In genomic region chr22:31575190-31575589, GRCh38 we compare ENCODE assay signal across 23 cellular contexts.
DNase-seq lines count a peak whose midpoint lies in the region; ATAC-seq and TF ChIP-seq lines count a peak whose summit lies in the region.
"Had no signal": no experiment of that assay in that cellular context is flagged by ENCODE, and none has a peak within 500 bp of the region (broad histone marks: within the 10 kb centered on the region; RNA-seq: fewer than 3 reads in every experiment).

No MANE protein-coding gene starts in this region.

- H3K9ac ChIP-seq in adipocyte (ENCODE audit: low read length) (peak overlapping the region; percentile 22), subcutaneous abdominal adipose tissue (ENCODE audit: low read length in 5 of 5) (no peak overlapping the region), neural progenitor cell (no peak overlapping the region)

- no peak overlapping the region for H3K4me2 ChIP-seq in neural progenitor cell

- no peaks in the 10 kb centered on the region for H3K79me2 ChIP-seq in neural progenitor cell (ENCODE audit: low read depth)

- no peaks in the 10 kb centered on the region for H4K20me1 ChIP-seq in neural progenitor cell (ENCODE audit: low read depth)

- H3K36me3 ChIP-seq in adipocyte (ENCODE audit: control insufficient read depth, insufficient read depth, low read length, severe bottlenecking) (no peaks in the 10 kb centered on the region), subcutaneous abdominal adipose tissue (ENCODE audit: control insufficient read depth in 5 of 5, insufficient read depth in 5 of 5, low read length in 5 of 5) (peaks cover 2 to 37% (median 14%) of the 10 kb centered on the region in 5 donors), neural progenitor cell (no peaks in the 10 kb centered on the region)

- intact Hi-C loops in activated CD4-positive, alpha-beta T cell treated with anti-CD3 and anti-CD28 coated beads for 36 hours (cut with DNase I, micrococcal nuclease), result no loop called here

- no peak for DNase-seq in activated CD4-positive, alpha-beta T cell treated with anti-CD3 and anti-CD28 coated beads for 36 hours
- DNase-seq in activated CD4-positive, alpha-beta T cell treated with anti-CD3 and anti-CD28 coated beads for 48 hours, result no peak
- no peak for DNase-seq in adipocyte (ENCODE audit: low read depth)
- peak; percentile 32 for DNase-seq in inferior parietal cortex (ENCODE audit: extremely low spot score)
- DNase-seq in neural progenitor cell (ENCODE audit: low spot score), result no peak
- no peak for DNase-seq in activated CD8-positive, alpha-beta memory T cell treated with anti-CD3 and anti-CD28 coated beads, Interleukin-2, amount 50 U/mL, for 4 hours
- DNase-seq: activated CD4-positive, alpha-beta T cell treated with anti-CD3 and anti-CD28 coated beads, Interleukin-2, amount 10 ng/mL, durations not matched to agents 24 days and 14 days; CD4-positive, CD25-positive, alpha-beta regulatory T cell; central memory CD4-positive, alpha-beta T cell; EL; glutamatergic neuron; GOT3; IMR-90; kidney; naive thymus-derived CD8-positive, alpha-beta T cell; right cardiac atrium; spleen had no signal

- peak overlapping the region; percentile 20 for H3K27ac Mint-ChIP-seq in activated CD4-positive, alpha-beta T cell treated with anti-CD3 and anti-CD28 coated beads for 36 hours
- no peak overlapping the region for H3K27ac Mint-ChIP-seq in neural progenitor cell
- H3K27ac Mint-ChIP-seq: activated naive CD4-positive, alpha-beta T cell treated with anti-CD3 and anti-CD28 coated beads, Interleukin-2, amount 50 U/mL, for 24 hours; CD4-positive, CD25-positive, alpha-beta regulatory T cell had no signal

- no peak for TF ChIP-seq CTCF in neural progenitor cell (IDR thresholded peaks at IDR 0.05)

- POLR2A ChIA-PET in activated CD4-positive, alpha-beta T cell treated with anti-CD3 and anti-CD28 coated beads for 36 hours (lab: Charles Lee), result no interaction called here

- no peaks in the 10 kb centered on the region for H3K27me3 Mint-ChIP-seq in activated CD4-positive, alpha-beta T cell treated with anti-CD3 and anti-CD28 coated beads for 36 hours
- H3K27me3 Mint-ChIP-seq in neural progenitor cell (ENCODE audit: insufficient read depth, low read depth), result no peaks in the 10 kb centered on the region
- H3K27me3 Mint-ChIP-seq: activated CD4-positive, alpha-beta T cell treated with anti-CD3 and anti-CD28 coated beads, Interleukin-2, amount 10 ng/mL, durations not matched to agents 24 days and 14 days; activated naive CD4-positive, alpha-beta T cell treated with anti-CD3 and anti-CD28 coated beads, Interleukin-2, amount 50 U/mL, for 24 hours; CD4-positive, CD25-positive, alpha-beta regulatory T cell; naive thymus-derived CD8-positive, alpha-beta T cell had no signal

- H3K4me1 Mint-ChIP-seq in activated CD4-positive, alpha-beta T cell treated with anti-CD3 and anti-CD28 coated beads for 36 hours, result peaks cover 3% of the 10 kb centered on the region
- peaks cover 4% of the 10 kb centered on the region for H3K4me1 Mint-ChIP-seq in neural progenitor cell
- H3K4me1 Mint-ChIP-seq: activated naive CD4-positive, alpha-beta T cell treated with anti-CD3 and anti-CD28 coated beads, Interleukin-2, amount 50 U/mL, for 24 hours had no signal

- CTCF ChIA-PET in activated CD4-positive, alpha-beta T cell treated with anti-CD3 and anti-CD28 coated beads for 36 hours (lab: Charles Lee), result interaction anchor here (1.4 kb wide), 1 partner anchor 8 kb away, joined by 3 read pairs; no protein-coding TSS in a partner anchor

- H3K36me3 Mint-ChIP-seq in activated CD4-positive, alpha-beta T cell treated with anti-CD3 and anti-CD28 coated beads for 36 hours (ENCODE audit: low read depth), result peaks cover 35% of the 10 kb centered on the region
- H3K36me3 Mint-ChIP-seq in neural progenitor cell, result peaks cover 13% of the 10 kb centered on the region

- H3K4me3 ChIP-seq in adipocyte (ENCODE audit: low read length) (no peak overlapping the region), subcutaneous abdominal adipose tissue (ENCODE audit: low read depth in 1 of 5, low read length in 5 of 5) (no peak overlapping the region), neural progenitor cell (no peak overlapping the region)
- H3K4me3 ChIP-seq: spleen, suprapubic skin had no signal

- H3K27ac ChIP-seq in subcutaneous abdominal adipose tissue (ENCODE audit: low read depth, low read length) (peak overlapping the region; percentile 50), neural progenitor cell (no peak overlapping the region)
- H3K27ac ChIP-seq: 22Rv1, spleen, suprapubic skin had no signal

- H3K4me1 ChIP-seq in adipocyte (ENCODE audit: control insufficient read depth, insufficient read depth, low read length) (peaks cover 26% of the 10 kb centered on the region), subcutaneous abdominal adipose tissue (ENCODE audit: control insufficient read depth in 5 of 5, insufficient read depth in 5 of 5, low read length in 5 of 5) (peaks cover 2 to 26% (median 15%) of the 10 kb centered on the region in 5 donors), neural progenitor cell (no peaks in the 10 kb centered on the region)
- H3K4me1 ChIP-seq: spleen, suprapubic skin had no signal

- no peak for ATAC-seq in activated CD4-positive, alpha-beta T cell treated with anti-CD3 and anti-CD28 coated beads for 36 hours
- ATAC-seq in GM21786 (IDR thresholded peaks at IDR 0.05; ENCODE audit: unreplicated experiment), result no peak
- ATAC-seq: naive thymus-derived CD8-positive, alpha-beta T cell; right cardiac atrium; SK-N-SH treated with all-trans-retinoic acid at 6 μM for 48 hours had no signal

- no peaks in the 10 kb centered on the region for H3K9me3 Mint-ChIP-seq in activated CD4-positive, alpha-beta T cell treated with anti-CD3 and anti-CD28 coated beads for 36 hours (ENCODE audit: low read depth)
- H3K9me3 Mint-ChIP-seq in neural progenitor cell, result no peaks in the 10 kb centered on the region
- H3K9me3 Mint-ChIP-seq: activated CD4-positive, alpha-beta T cell treated with anti-CD3 and anti-CD28 coated beads, Interleukin-2, amount 10 ng/mL, durations not matched to agents 24 days and 14 days; activated naive CD4-positive, alpha-beta T cell treated with anti-CD3 and anti-CD28 coated beads, Interleukin-2, amount 50 U/mL, for 24 hours; CD4-positive, CD25-positive, alpha-beta regulatory T cell; naive thymus-derived CD8-positive, alpha-beta T cell had no signal

- H3K27me3 ChIP-seq in adipocyte (replicated peaks; ENCODE audit: control insufficient read depth, insufficient read depth, low read length) (no peaks in the 10 kb centered on the region), subcutaneous abdominal adipose tissue (ENCODE audit: control insufficient read depth in 5 of 5, insufficient read depth in 4 of 5, low read length in 5 of 5) (no peaks in the 10 kb centered on the region), neural progenitor cell (no peaks in the 10 kb centered on the region)
- H3K27me3 ChIP-seq: spleen, suprapubic skin had no signal

- no peak overlapping the region for H3K4me3 Mint-ChIP-seq in activated CD4-positive, alpha-beta T cell treated with anti-CD3 and anti-CD28 coated beads for 36 hours
- H3K4me3 Mint-ChIP-seq in neural progenitor cell, result no peak overlapping the region
- H3K4me3 Mint-ChIP-seq: activated CD4-positive, alpha-beta T cell treated with anti-CD3 and anti-CD28 coated beads, Interleukin-2, amount 10 ng/mL, durations not matched to agents 24 days and 14 days; activated naive CD4-positive, alpha-beta T cell treated with anti-CD3 and anti-CD28 coated beads, Interleukin-2, amount 50 U/mL, for 24 hours; CD4-positive, CD25-positive, alpha-beta regulatory T cell had no signal

- H2AFZ ChIP-seq in neural progenitor cell (replicated peaks), result no peak overlapping the region

- H3K9me3 ChIP-seq in adipocyte (ENCODE audit: control insufficient read depth, low read length), result no peaks in the 10 kb centered on the region
- no peaks in the 10 kb centered on the region for H3K9me3 ChIP-seq in subcutaneous abdominal adipose tissue (ENCODE audit: control insufficient read depth in 5 of 5, low read length in 5 of 5)
- no peaks in the 10 kb centered on the region for H3K9me3 ChIP-seq in neural progenitor cell (ENCODE audit: low read depth)
- H3K9me3 ChIP-seq: spleen, suprapubic skin had no signal

- H3F3A ChIP-seq in neural progenitor cell (ENCODE audit: low read depth), result no peaks in the 10 kb centered on the region
